ENCODE assay signal across 1 cellular context in genomic region chr1:89125571-89126233, GRCh38.
TF ChIP-seq lines count a peak whose summit lies in the region.

GBP2 (minus strand) TSS chr1:89126114; CDS start chr1:89121966, 4,148 bp downstream.

TF ChIP-seq in GM12878, 131 proteins besides CTCF, POLR2A, EP300 and RAD21 (continues in another document):
- TF ChIP-seq HSF1 (IDR thresholded peaks at IDR 0.05; ENCODE audit: low read depth, low read length) (no peak), PAX8 (IDR thresholded peaks at IDR 0.05) (no peak), SREBF1 (IDR thresholded peaks at IDR 0.05; ENCODE audit: low read length) (no peak), BCL3 (IDR thresholded peaks at IDR 0.05; ENCODE audit: borderline replicate concordance, insufficient read depth, low read depth, low read length, poor library complexity, severe bottlenecking) (no peak), MXI1 (IDR thresholded peaks at IDR 0.05; ENCODE audit: low read depth, low read length) (no peak), ZSCAN29 (IDR thresholded peaks at IDR 0.05) (no peak), EGR1 (IDR thresholded peaks at IDR 0.05; ENCODE audit: borderline replicate concordance in 1 of 2, low read depth in 2 of 2, low read length in 2 of 2) (no peak), LARP7 (IDR thresholded peaks at IDR 0.05) (no peak), PRDM15 (CRISPR knock-in tag; IDR thresholded peaks at IDR 0.05) (no peak), MYC (IDR thresholded peaks at IDR 0.05; ENCODE audit: insufficient read depth, insufficient read length, insufficient replicate concordance, low read length, severe bottlenecking) (no peak), RCOR1 (conservative IDR thresholded peaks at IDR 0.05; ENCODE audit: low read depth, low read length) (no peak), FOS (IDR thresholded peaks at IDR 0.05; ENCODE audit: borderline replicate concordance, extremely low read depth, insufficient read length) (no peak), BCLAF1 (IDR thresholded peaks at IDR 0.05) (no peak), RELA (IDR thresholded peaks at IDR 0.05; ENCODE audit: borderline replicate concordance, partially characterized antibody) (no peak), CBX3 (IDR thresholded peaks at IDR 0.05; ENCODE audit: borderline replicate concordance, low read depth) (no peak), MLLT1 (IDR thresholded peaks at IDR 0.05) (no peak), MEF2B (IDR thresholded peaks at IDR 0.05; ENCODE audit: partially characterized antibody, poor library complexity, severe bottlenecking) (no peak), STAT3 (IDR thresholded peaks at IDR 0.05; ENCODE audit: low read depth, low read length) (no peak), NR2C1 (IDR thresholded peaks at IDR 0.05) (no peak), ZBTB40 (IDR thresholded peaks at IDR 0.05; ENCODE audit: borderline replicate concordance) (no peak), ESRRA (IDR thresholded peaks at IDR 0.05; ENCODE audit: low read length) (no peak), ATF7 (IDR thresholded peaks at IDR 0.05; ENCODE audit: low read depth) (peak; percentile 22; the same call in 1 of the 2 replicates), ZNF24 (IDR thresholded peaks at IDR 0.05) (0 out of 2 replicates have a peak, but pooled peaks have one; percentile 22), TBL1XR1 (IDR thresholded peaks at IDR 0.05; ENCODE audit: low read depth, low read length) (no peak), DPF2 (IDR thresholded peaks at IDR 0.05) (no peak), ZNF274 (IDR thresholded peaks at IDR 0.05; ENCODE audit: insufficient read depth, insufficient read length) (no peak), IRF5 (IDR thresholded peaks at IDR 0.05; ENCODE audit: borderline replicate concordance) (no peak), ZNF217 (IDR thresholded peaks at IDR 0.05) (no peak), TAF1 (IDR thresholded peaks at IDR 0.05; ENCODE audit: borderline replicate concordance, low read depth, low read length) (peak; percentile 41; the same call in 1 of the 2 replicates), PBX3 (IDR thresholded peaks at IDR 0.05; ENCODE audit: insufficient replicate concordance, low read depth, low read length) (no peak), ELK1 (IDR thresholded peaks at IDR 0.05; ENCODE audit: low read depth, low read length) (no peak), TCF3 (IDR thresholded peaks at IDR 0.05; ENCODE audit: borderline replicate concordance, insufficient read depth, low read depth, low read length) (no peak), FOXK2 (IDR thresholded peaks at IDR 0.05) (no peak), SUZ12 (IDR thresholded peaks at IDR 0.05; ENCODE audit: unreplicated experiment) (no peak), MEF2A (IDR thresholded peaks at IDR 0.05; ENCODE audit: insufficient read depth, low read depth, low read length) (no peak), FOXM1 (IDR thresholded peaks at IDR 0.05; ENCODE audit: low read depth, low read length) (no peak), CHD2 (IDR thresholded peaks at IDR 0.05; ENCODE audit: borderline replicate concordance, low read depth, low read length) (no peak), BCL11A (IDR thresholded peaks at IDR 0.05; ENCODE audit: low read depth, low read length) (no peak), PKNOX1 (IDR thresholded peaks at IDR 0.05) (no peak), HDAC6 (IDR thresholded peaks at IDR 0.05; ENCODE audit: unreplicated experiment) (no peak), SRF (IDR thresholded peaks at IDR 0.05; ENCODE audit: low read depth in 2 of 2, low read length in 2 of 2) (peak in 1 of 2 experiments; percentile 89; a peak in 2 of 4 replicates), POLR2AphosphoS5 (IDR thresholded peaks at IDR 0.05; ENCODE audit: low read length) (peak; percentile 54; the same call in 1 of the 2 replicates), RUNX3 (IDR thresholded peaks at IDR 0.05; ENCODE audit: low read length) (no peak)
